In genomic region chr12:6952860-6953416, GRCh38 we compare ENCODE assay signal across 8 cellular contexts. TPM values are rescaled to one million over a fixed set of nuclear protein-coding genes. Genes with fewer than 3 reads are reported as not detected.
A peak's percentile ranks its signal among the peaks of the same experiment; 100 is the strongest.
DNase-seq lines count a peak whose midpoint lies in the region; TF ChIP-seq lines count a peak whose summit lies in the region.

No MANE protein-coding gene starts in this region.

- H3K4me1 ChIP-seq in DOHH2 (ENCODE audit: control insufficient read depth, low read length) (peaks cover 74% of the 10 kb centered on the region), rectal smooth muscle tissue (ENCODE audit: control insufficient read depth, insufficient read depth, low read length) (no peaks in the 10 kb centered on the region), mammary epithelial cell (ENCODE audit: insufficient read depth, low read length) (peaks cover 6% of the 10 kb centered on the region)
- peaks cover 75% of the 10 kb centered on the region for H3K4me1 ChIP-seq in effector memory CD4-positive, alpha-beta T cell (ENCODE audit: control insufficient read depth, insufficient read depth, low read length, poor library complexity, severe bottlenecking)

- no TSS peak for BruUV-seq in mammary epithelial cell (replicated peaks; lab: Mats Ljungman, UMichigan)

- H3K27me3 ChIP-seq in DOHH2 (ENCODE audit: control insufficient read depth, low read length) = peaks cover 69% of the 10 kb centered on the region
- H3K27me3 ChIP-seq in effector memory CD4-positive, alpha-beta T cell (replicated peaks; ENCODE audit: control insufficient read depth, insufficient read depth, low read length, poor library complexity, severe bottlenecking) = no peaks in the 10 kb centered on the region
- H3K27me3 ChIP-seq in rectal smooth muscle tissue (ENCODE audit: control insufficient read depth, insufficient read depth, low read length) = no peaks in the 10 kb centered on the region
- H3K27me3 ChIP-seq in mammary epithelial cell (ENCODE audit: insufficient read depth, low read length) = no peaks in the 10 kb centered on the region

- in situ Hi-C loops in mammary epithelial cell (cut with MboI; ENCODE audit: low sequenced_read_pairs in 2 of 2) = no loop called here

- H3K36me3 ChIP-seq in DOHH2 (ENCODE audit: control insufficient read depth, low read length) = no peaks in the 10 kb centered on the region
- H3K36me3 ChIP-seq in effector memory CD4-positive, alpha-beta T cell (ENCODE audit: control insufficient read depth, insufficient read depth, low read length) = peaks cover 28% of the 10 kb centered on the region
- peaks cover 2% of the 10 kb centered on the region for H3K36me3 ChIP-seq in rectal smooth muscle tissue (ENCODE audit: control insufficient read depth, insufficient read depth, low read length)
- no peaks in the 10 kb centered on the region for H3K36me3 ChIP-seq in mammary epithelial cell (ENCODE audit: insufficient read depth, low read length)

- no peaks in the 10 kb centered on the region for H3F3A ChIP-seq in DOHH2 (ENCODE audit: control insufficient read depth, insufficient read depth)

- WGBS in mammary epithelial cell (ENCODE audit: low coverage, missing lambda C conversion rate) = 90% methylated on average over 14 of the region's 15 CpGs

- H3K9ac ChIP-seq in rectal smooth muscle tissue (ENCODE audit: low read length) (peak overlapping the region; percentile 38), mammary epithelial cell (ENCODE audit: insufficient read depth, low read length) (no peak overlapping the region)

- peak overlapping the region; percentile 98 for H3K4me2 ChIP-seq in DOHH2 (ENCODE audit: low read length)
- no peak overlapping the region for H3K4me2 ChIP-seq in mammary epithelial cell (ENCODE audit: insufficient read depth, low read depth, low read length)

- dilution Hi-C loops in mammary epithelial cell (cut with HindIII; ENCODE audit: low sequenced_read_pairs) = no loop called here

- H3K27ac ChIP-seq in DOHH2 (ENCODE audit: low read depth, low read length) (peak overlapping the region; percentile 74), rectal smooth muscle tissue (ENCODE audit: low read depth, low read length) (no peak overlapping the region), mammary epithelial cell (ENCODE audit: insufficient read depth, low read depth, low read length) (no peak overlapping the region)
- peak overlapping the region; percentile 96 for H3K27ac ChIP-seq in effector memory CD4-positive, alpha-beta T cell (ENCODE audit: insufficient read depth, low read length, poor library complexity, severe bottlenecking)

- peak; percentile 41 for DNase-seq in MV-4-11 (lab: John Stamatoyannopoulos, UW)
- no peak for DNase-seq in effector memory CD4-positive, alpha-beta T cell
- no peak for DNase-seq in DMS53 treated with DMSO at 0.1 percent for 48 hours (lab: John Stamatoyannopoulos, UW; ENCODE audit: unreplicated experiment)
- no peak for DNase-seq in mammary epithelial cell
- no peak for DNase-seq in dedifferentiated amniotic fluid mesenchymal stem cell (ENCODE audit: extremely low spot score)
- no peak for DNase-seq in foreskin melanocyte

- no peak for TF ChIP-seq CTCF in DOHH2 (IDR thresholded peaks at IDR 0.05; ENCODE audit: low read depth, low read length, poor library complexity, severe bottlenecking)
- no peak for TF ChIP-seq CTCF in mammary epithelial cell (conservative IDR thresholded peaks at IDR 0.05 in 1 of 2, IDR thresholded peaks at IDR 0.05 in 1 of 2; ENCODE audit: extremely low read depth in 1 of 2, insufficient read depth in 1 of 2, low read depth in 1 of 2, low read length in 2 of 2)

- CTCF ChIA-PET in mammary epithelial cell (lab: Charles Lee; ENCODE audit: low non-redundant PET) = no interaction called here

- no peaks in the 10 kb centered on the region for H3K9me2 ChIP-seq in DOHH2 (replicated peaks; ENCODE audit: control insufficient read depth, low read length)

- H3K4me3 ChIP-seq in DOHH2 (ENCODE audit: low read length) (peak overlapping the region; percentile 73), rectal smooth muscle tissue (ENCODE audit: low read length) (peak overlapping the region; percentile 62), mammary epithelial cell (replicated peaks in 1 of 3; ENCODE audit: insufficient read depth in 1 of 3, low read depth in 2 of 3, low read length in 3 of 3) (no peak overlapping the region)
- peak overlapping the region; percentile 89 for H3K4me3 ChIP-seq in effector memory CD4-positive, alpha-beta T cell (ENCODE audit: insufficient read depth, low read depth, low read length, poor library complexity, severe bottlenecking)

- no peaks in the 10 kb centered on the region for H3K9me3 ChIP-seq in DOHH2 (ENCODE audit: control insufficient read depth, insufficient read depth, low read length)
- no peaks in the 10 kb centered on the region for H3K9me3 ChIP-seq in effector memory CD4-positive, alpha-beta T cell (ENCODE audit: control insufficient read depth, low read length)
- no peaks in the 10 kb centered on the region for H3K9me3 ChIP-seq in mammary epithelial cell (replicated peaks; ENCODE audit: insufficient read depth, low read length)

- intact Hi-C loops in mammary epithelial cell (cut with micrococcal nuclease) = no loop called here

- peaks cover 10% of the 10 kb centered on the region; the same call in 1 of the 2 replicates for H4K20me1 ChIP-seq in DOHH2 (ENCODE audit: control insufficient read depth, insufficient read depth, low read depth, low read length)
- H4K20me1 ChIP-seq in mammary epithelial cell (ENCODE audit: insufficient read depth, low read length) = no peaks in the 10 kb centered on the region

- no peak overlapping the region for H2AFZ ChIP-seq in mammary epithelial cell (ENCODE audit: low read depth, low read length)

- H3K79me2 ChIP-seq in DOHH2 (ENCODE audit: control insufficient read depth, low read length) (no peaks in the 10 kb centered on the region), mammary epithelial cell (ENCODE audit: insufficient read depth, low read length) (no peaks in the 10 kb centered on the region)

RNA-seq across cellular contexts. Expression of gene PTPN6, which starts 1.8 kb away (rescaled TPM):
- total RNA-seq in mammary epithelial cell = 10 to 100 TPM; 13.0 to 27.0 TPM
- 16.4 TPM for polyA plus RNA-seq in mammary epithelial cell
- polyA minus RNA-seq in mammary epithelial cell = 8.0 TPM

RNA-seq across cellular contexts. Expression of gene C12orf57, which starts 9.1 kb away (rescaled TPM):
- total RNA-seq in mammary epithelial cell = 10 to 100 TPM; 31.3 to 61.3 TPM
- 128 TPM for polyA plus RNA-seq in mammary epithelial cell
- 27.8 TPM for polyA minus RNA-seq in mammary epithelial cell

RNA-seq across cellular contexts. Expression of gene RNU7-1, which starts 9.3 kb away (rescaled TPM):
- not detected for total RNA-seq in mammary epithelial cell
- polyA plus RNA-seq in mammary epithelial cell = not detected
- not detected for polyA minus RNA-seq in mammary epithelial cell

RNA-seq across cellular contexts. Expression of gene PHB2, which starts 17.5 kb away (rescaled TPM):
- 100 to 1,000 TPM; 149 to 168 TPM for total RNA-seq in mammary epithelial cell
- 319 TPM for polyA plus RNA-seq in mammary epithelial cell
- 137 TPM for polyA minus RNA-seq in mammary epithelial cell

RNA-seq across cellular contexts. Expression of gene EMG1, which starts 17.8 kb away (rescaled TPM):
- total RNA-seq in mammary epithelial cell = 10 to 100 TPM; 29.3 to 75.1 TPM
- 48.5 TPM for polyA plus RNA-seq in mammary epithelial cell
- 25.8 TPM for polyA minus RNA-seq in mammary epithelial cell

Comparison
In these comparisons a context has a peak if more than half of its experiments do, and no peak if none do; other contexts are left out.
1. H3K27ac ChIP-seq: peak in DOHH2 (single experiment) and effector memory CD4-positive, alpha-beta T cell (single experiment); none in rectal smooth muscle tissue (single experiment) and mammary epithelial cell (single experiment).
2. H3K4me3 ChIP-seq: peak in DOHH2 (single experiment), effector memory CD4-positive, alpha-beta T cell (single experiment) and rectal smooth muscle tissue (single experiment); none in mammary epithelial cell (0 of 3).